Comparison of ENCODE assay signal across 8 cellular contexts in the genomic region with DNA sequence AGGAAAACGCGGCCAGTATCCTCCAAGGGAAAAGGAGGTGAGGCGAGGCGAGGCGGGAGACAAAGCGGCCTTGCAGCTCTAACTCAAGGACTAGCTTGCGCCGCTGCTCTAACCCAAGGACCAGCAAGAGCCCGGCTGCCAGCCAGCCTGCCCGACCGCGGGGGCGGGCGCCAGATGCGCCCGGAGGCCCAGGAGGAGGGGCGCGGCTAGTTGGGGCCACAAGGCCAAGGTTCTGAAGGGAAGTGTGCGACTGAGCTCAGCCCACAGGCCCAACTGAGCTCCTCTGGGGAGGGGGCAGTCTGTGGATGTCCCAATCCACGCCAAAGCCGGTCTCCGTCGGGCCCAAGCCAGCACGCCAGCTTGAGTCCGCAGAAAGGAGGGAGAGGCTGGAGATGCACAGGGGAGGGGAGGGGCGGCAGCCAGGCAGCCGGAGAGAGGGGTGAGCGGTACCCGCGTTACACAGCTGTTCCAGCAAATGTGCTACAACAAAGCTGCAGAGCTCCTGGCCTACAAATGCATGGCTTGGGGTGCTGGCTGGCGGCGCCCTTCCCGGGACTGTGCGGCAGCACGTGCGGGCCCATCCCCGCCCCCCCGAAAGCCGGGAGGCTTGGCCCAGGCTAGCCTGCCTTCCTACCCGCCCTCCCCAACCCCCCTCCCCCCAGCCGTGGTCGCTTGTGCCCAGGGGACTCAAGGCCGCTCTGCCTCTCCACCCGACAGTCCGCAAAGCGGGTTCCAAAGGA. TPM values are rescaled to one million over a fixed set of nuclear protein-coding genes. Genes with fewer than 3 reads are reported as not detected.
DNase-seq lines count a peak whose midpoint lies in the region; ATAC-seq and TF ChIP-seq lines count a peak whose summit lies in the region.

No MANE protein-coding gene starts in this region.

- H3K4me2 ChIP-seq in mammary epithelial cell (ENCODE audit: insufficient read depth, low read depth, low read length), result peak overlapping the region; percentile 79
- H3K4me2 ChIP-seq in smooth muscle cell, result peak overlapping the region; percentile 84

- dilution Hi-C loops in mammary epithelial cell (cut with HindIII; ENCODE audit: low sequenced_read_pairs), result no loop called here

- 44% methylated on average over 9 of the region's 46 CpGs for WGBS in mammary epithelial cell (ENCODE audit: low coverage, missing lambda C conversion rate)
- 31% methylated on average over 45 of the region's 46 CpGs for WGBS in smooth muscle cell (ENCODE audit: low lambda C conversion rate)

- H3K9me3 ChIP-seq in mammary epithelial cell (replicated peaks; ENCODE audit: insufficient read depth, low read length), result no peaks in the 10 kb centered on the region
- H3K9me3 ChIP-seq in smooth muscle cell (replicated peaks; ENCODE audit: low read depth), result no peaks in the 10 kb centered on the region

- CTCF ChIA-PET in RWPE1 (lab: Yijun Ruan, JAX) (no interaction called here), mammary epithelial cell (lab: Charles Lee; ENCODE audit: low non-redundant PET) (no interaction called here)

- peak overlapping the region; percentile 91 for H3K4me3 ChIP-seq in ACC112 (ENCODE audit: low read depth, low read length)
- peak overlapping the region; percentile 60 to 69 (median 66) for H3K4me3 ChIP-seq in mammary epithelial cell (replicated peaks in 1 of 3; ENCODE audit: insufficient read depth in 1 of 3, low read depth in 2 of 3, low read length in 3 of 3)
- peak overlapping the region; percentile 67 for H3K4me3 ChIP-seq in smooth muscle cell

- DNase-seq in GM13977 (ENCODE audit: low spot score) (peak; percentile 60), RWPE1 (ENCODE audit: low spot score) (peak; percentile 27), mammary epithelial cell (peak; percentile 25), inferior parietal cortex (ENCODE audit: extremely low spot score) (peak; percentile 4), smooth muscle cell (lab: John Stamatoyannopoulos, UW; ENCODE audit: unreplicated experiment) (peak; percentile 40), amniotic stem cell (lab: John Stamatoyannopoulos, UW) (no peak)

- BruUV-seq in mammary epithelial cell (replicated peaks; lab: Mats Ljungman, UMichigan), result no TSS peak

- ATAC-seq in HG03095 (IDR thresholded peaks at IDR 0.05; ENCODE audit: unreplicated experiment), result peak; percentile 4

- H3K27ac ChIP-seq in ACC112 (ENCODE audit: low read depth, low read length) (peak overlapping the region; percentile 34; the same call in 1 of the 2 replicates), RWPE1 (peak overlapping the region; percentile 91), mammary epithelial cell (ENCODE audit: insufficient read depth, low read depth, low read length) (peak overlapping the region; percentile 29), smooth muscle cell (ENCODE audit: low read depth) (peak overlapping the region; percentile 35)

- TF ChIP-seq CTCF in GM13977 (IDR thresholded peaks at IDR 0.05; ENCODE audit: extremely low read depth, insufficient read depth, missing control alignments) (no peak), RWPE1 (conservative IDR thresholded peaks at IDR 0.05; ENCODE audit: low read depth) (no peak), mammary epithelial cell (conservative IDR thresholded peaks at IDR 0.05 in 1 of 2, IDR thresholded peaks at IDR 0.05 in 1 of 2; ENCODE audit: extremely low read depth in 1 of 2, insufficient read depth in 1 of 2, low read depth in 1 of 2, low read length in 2 of 2) (no peak), smooth muscle cell (IDR thresholded peaks at IDR 0.05; ENCODE audit: borderline replicate concordance, insufficient read depth, poor library complexity, severe bottlenecking) (no peak)

- H3K27me3 ChIP-seq in ACC112 (ENCODE audit: insufficient read depth, low read length), result no peaks in the 10 kb centered on the region
- H3K27me3 ChIP-seq in mammary epithelial cell (ENCODE audit: insufficient read depth, low read length), result no peaks in the 10 kb centered on the region
- no peaks in the 10 kb centered on the region for H3K27me3 ChIP-seq in smooth muscle cell (ENCODE audit: low read depth)

- no peaks in the 10 kb centered on the region for H3K36me3 ChIP-seq in ACC112 (ENCODE audit: insufficient read depth, low read length)
- no peaks in the 10 kb centered on the region for H3K36me3 ChIP-seq in mammary epithelial cell (ENCODE audit: insufficient read depth, low read length)
- no peaks in the 10 kb centered on the region for H3K36me3 ChIP-seq in smooth muscle cell (ENCODE audit: low read depth)

- no peaks in the 10 kb centered on the region for H3F3A ChIP-seq in smooth muscle cell (ENCODE audit: low read depth)

- no peaks in the 10 kb centered on the region for H3K79me2 ChIP-seq in ACC112 (ENCODE audit: control insufficient read depth, insufficient read depth, low read length, unreplicated experiment)
- peaks cover 15% of the 10 kb centered on the region for H3K79me2 ChIP-seq in mammary epithelial cell (ENCODE audit: insufficient read depth, low read length)
- peaks cover 5% of the 10 kb centered on the region for H3K79me2 ChIP-seq in smooth muscle cell (ENCODE audit: low read depth)

- POLR2A ChIA-PET in RWPE1 (lab: Yijun Ruan, JAX; ENCODE audit: low non-redundant PET), result interaction anchor here (0.5 kb wide), 1 partner anchor 66 kb away, joined by 3 read pairs; no protein-coding TSS in a partner anchor

- H2AFZ ChIP-seq in ACC112 (ENCODE audit: low read length, unreplicated experiment) (peak overlapping the region; percentile 60), mammary epithelial cell (ENCODE audit: low read depth, low read length) (peak overlapping the region; percentile 80), smooth muscle cell (ENCODE audit: low read depth) (peak overlapping the region; percentile 75)

- intact Hi-C loops in mammary epithelial cell (cut with micrococcal nuclease), result loop anchor here (2.0 to 10.0 kb wide), 4 partner anchors 53 to 452 kb away; a partner anchor contains a TSS

- H3K9ac ChIP-seq in mammary epithelial cell (ENCODE audit: insufficient read depth, low read length) (no peak overlapping the region), smooth muscle cell (ENCODE audit: low read depth) (peak overlapping the region; percentile 7)

- H3K4me1 ChIP-seq in ACC112 (ENCODE audit: control insufficient read depth, insufficient read depth, low read length, unreplicated experiment), result peaks cover 8% of the 10 kb centered on the region
- H3K4me1 ChIP-seq in mammary epithelial cell (ENCODE audit: insufficient read depth, low read length), result peaks cover 11% of the 10 kb centered on the region
- peaks cover 5% of the 10 kb centered on the region for H3K4me1 ChIP-seq in smooth muscle cell (ENCODE audit: low read depth)

- in situ Hi-C loops in GM13977 (cut with MboI; ENCODE audit: low pct_unique_long_range_greater_than_20kb, low sequenced_read_pairs, unreplicated experiment), result loop anchor here (25.0 kb wide), 1 partner anchor 93 kb away; no protein-coding TSS in a partner anchor
- in situ Hi-C loops in mammary epithelial cell (cut with MboI; ENCODE audit: low sequenced_read_pairs in 2 of 2), result no loop called here

- H4K20me1 ChIP-seq in mammary epithelial cell (ENCODE audit: insufficient read depth, low read length) (no peaks in the 10 kb centered on the region), smooth muscle cell (ENCODE audit: low read depth) (peaks cover 42% of the 10 kb centered on the region)

RNA-seq across cellular contexts. Expression of a gene that starts 0.6 kb away (rescaled TPM):
- total RNA-seq in mammary epithelial cell (1 to 10 TPM; 2.3 to 3.3 TPM), smooth muscle cell (4.8 and 5.5 TPM in 2 replicates)
- polyA plus RNA-seq in mammary epithelial cell (1.3 TPM), smooth muscle cell (0.14 and 0.16 TPM in 2 replicates)
- 4.3 TPM for polyA minus RNA-seq in mammary epithelial cell

RNA-seq across cellular contexts. Expression of a gene that starts 25.5 kb away (rescaled TPM):
- total RNA-seq in mammary epithelial cell, result not detected
- polyA plus RNA-seq in mammary epithelial cell, result 0.06 TPM
- polyA minus RNA-seq in mammary epithelial cell, result not detected
- total RNA-seq in smooth muscle cell, result not detected in 2 replicates
- polyA plus RNA-seq in smooth muscle cell, result not detected in 2 replicates

Comparison
In these comparisons a context has a peak if more than half of its experiments do, and no peak if none do; other contexts are left out.
1. H3K27ac ChIP-seq: peak in every context shown above with its lines; median percentile 91 in RWPE1; 35 in smooth muscle cell; 34 in ACC112; 29 in mammary epithelial cell.